In genomic region chr18:57677289-57678211, GRCh38 we compare ENCODE assay signal across 30 cellular contexts.
"Had no signal": no experiment of that assay in that cellular context is flagged by ENCODE, and none has a peak within 500 bp of the region (broad histone marks: within the 10 kb centered on the region; RNA-seq: fewer than 3 reads in every experiment).

No MANE protein-coding gene starts in this region.

- H3K9me3 Mint-ChIP-seq: central memory CD8-positive, alpha-beta T cell; effector memory CD8-positive, alpha-beta T cell; natural killer cell treated with Interleukin-12 subunit alpha and Interleukin-12 subunit beta and Interleukin-15 and Interleukin-18, amount 100 ng/mL, for 72 hours; stimulated activated memory B cell treated with anti-CD40 and anti-IgM and Interleukin-4, amounts not matched to agents 10 μg/mL and 1 μg/mL and 100 μg/mL, for 72 hours had no signal

- ATAC-seq: effector memory CD8-positive, alpha-beta T cell; esophagus mucosa; mucosa of descending colon; natural killer cell treated with Interleukin-12 subunit alpha and Interleukin-12 subunit beta and Interleukin-15 and Interleukin-18, amount 100 ng/mL, for 72 hours; stimulated activated memory B cell treated with anti-CD40 and anti-IgM and Interleukin-4, amounts not matched to agents 10 μg/mL and 1 μg/mL and 100 μg/mL, for 72 hours; stimulated activated naive CD8-positive, alpha-beta T cell treated with anti-CD3 and anti-CD28 coated beads, Interleukin-15, amount 100 ng/mL, for 72 hours had no signal

- H3K27me3 Mint-ChIP-seq: activated CD4-positive, alpha-beta memory T cell treated with anti-CD3 and anti-CD28 coated beads, Interleukin-2, amount 10 ng/mL, durations not matched to agents 7 days and 5 days; activated CD4-positive, alpha-beta T cell treated with anti-CD3 and anti-CD28 coated beads, Interleukin-2, amount 10 ng/mL, durations not matched to agents 7 days and 5 days; activated T-cell treated with anti-CD3 and anti-CD28 coated beads, Interleukin-2, amount 50 U/mL, for 24 hours; central memory CD8-positive, alpha-beta T cell; effector memory CD8-positive, alpha-beta T cell; natural killer cell treated with Interleukin-12 subunit alpha and Interleukin-12 subunit beta and Interleukin-15 and Interleukin-18, amount 100 ng/mL, for 72 hours; stimulated activated memory B cell treated with anti-CD40 and anti-IgM and Interleukin-4, amounts not matched to agents 10 μg/mL and 1 μg/mL and 100 μg/mL, for 72 hours; stimulated activated naive CD8-positive, alpha-beta T cell treated with anti-CD3 and anti-CD28 coated beads, Interleukin-15, amount 100 ng/mL, for 72 hours had no signal

- DNase-seq: activated CD4-positive, alpha-beta memory T cell treated with anti-CD3 and anti-CD28 coated beads, Interleukin-2, amount 10 ng/mL, durations not matched to agents 7 days and 5 days; activated CD4-positive, alpha-beta T cell treated with anti-CD3 and anti-CD28 coated beads, Interleukin-2, amount 10 ng/mL, durations not matched to agents 7 days and 5 days; activated CD4-positive, CD25-positive, alpha-beta regulatory T cell treated with anti-CD3 and anti-CD28 coated beads, Interleukin-2, amount 50 U/mL, for 72 hours; activated CD8-positive, alpha-beta memory T cell treated with anti-CD3 and anti-CD28 coated beads, Interleukin-2, amount 50 U/mL, for 48 hours; activated gamma-delta T cell; activated naive CD4-positive, alpha-beta T cell treated with anti-CD3 and anti-CD28 coated beads, Interleukin-2, amount 50 U/mL, for 16 hours; activated T-cell treated with anti-CD3 and anti-CD28 coated beads, Interleukin-2, amount 50 U/mL, for 24 hours; amniotic stem cell; dorsolateral prefrontal cortex; effector memory CD8-positive, alpha-beta T cell; foreskin fibroblast; heart left ventricle; hypothalamus; immature natural killer cell; kidney; mucosa of descending colon; stimulated activated CD4-positive, alpha-beta T cell treated with anti-CD3 and anti-CD28 coated beads, Interleukin-1b, Interleukin-23, amount 100 ng/mL, for 48 hours; stimulated activated CD4-positive, alpha-beta T cell treated with anti-CD3 and anti-CD28 coated beads, Interleukin-4, amount 100 ng/mL, for 4 hours; stimulated activated CD8-positive, alpha-beta memory T cell treated with anti-CD3 and anti-CD28 coated beads, Interleukin-4, amount 100 ng/mL, for 48 hours; stimulated activated naive CD8-positive, alpha-beta T cell treated with anti-CD3 and anti-CD28 coated beads, Interleukin-15, amount 100 ng/mL, for 72 hours; T-helper 2 cell had no signal

- H3K4me3 ChIP-seq: dorsolateral prefrontal cortex, heart left ventricle, lung, mucosa of descending colon, right atrium auricular region, smooth muscle cell, tibial nerve had no signal

- H3K27ac ChIP-seq: dorsolateral prefrontal cortex, parathyroid adenoma, right atrium auricular region, tibial nerve had no signal

- H3K4me1 ChIP-seq: parathyroid adenoma, right atrium auricular region, tibial nerve had no signal

- H3K4me1 Mint-ChIP-seq: activated CD4-positive, alpha-beta memory T cell treated with anti-CD3 and anti-CD28 coated beads, Interleukin-2, amount 10 ng/mL, durations not matched to agents 7 days and 5 days had no signal

- H3K27ac Mint-ChIP-seq: activated CD4-positive, alpha-beta memory T cell treated with anti-CD3 and anti-CD28 coated beads, Interleukin-2, amount 10 ng/mL, durations not matched to agents 7 days and 5 days; activated CD4-positive, alpha-beta T cell treated with anti-CD3 and anti-CD28 coated beads, Interleukin-2, amount 10 ng/mL, durations not matched to agents 7 days and 5 days; activated T-cell treated with anti-CD3 and anti-CD28 coated beads, Interleukin-2, amount 50 U/mL, for 24 hours; effector memory CD8-positive, alpha-beta T cell; natural killer cell treated with Interleukin-12 subunit alpha and Interleukin-12 subunit beta and Interleukin-15 and Interleukin-18, amount 100 ng/mL, for 72 hours; stimulated activated memory B cell treated with anti-CD40 and anti-IgM and Interleukin-4, amounts not matched to agents 10 μg/mL and 1 μg/mL and 100 μg/mL, for 72 hours; stimulated activated naive CD8-positive, alpha-beta T cell treated with anti-CD3 and anti-CD28 coated beads, Interleukin-15, amount 100 ng/mL, for 72 hours had no signal

- H3K36me3 Mint-ChIP-seq: natural killer cell treated with Interleukin-12 subunit alpha and Interleukin-12 subunit beta and Interleukin-15 and Interleukin-18, amount 100 ng/mL, for 72 hours had no signal

- H3K27me3 ChIP-seq: dorsolateral prefrontal cortex, heart left ventricle, right atrium auricular region, tibial nerve had no signal

- H3K4me3 Mint-ChIP-seq: activated CD4-positive, alpha-beta memory T cell treated with anti-CD3 and anti-CD28 coated beads, Interleukin-2, amount 10 ng/mL, durations not matched to agents 7 days and 5 days; activated CD4-positive, alpha-beta T cell treated with anti-CD3 and anti-CD28 coated beads, Interleukin-2, amount 10 ng/mL, durations not matched to agents 7 days and 5 days; activated T-cell treated with anti-CD3 and anti-CD28 coated beads, Interleukin-2, amount 50 U/mL, for 24 hours; central memory CD8-positive, alpha-beta T cell; effector memory CD8-positive, alpha-beta T cell; immature natural killer cell; natural killer cell treated with Interleukin-12 subunit alpha and Interleukin-12 subunit beta and Interleukin-15 and Interleukin-18, amount 100 ng/mL, for 72 hours; stimulated activated memory B cell treated with anti-CD40 and anti-IgM and Interleukin-4, amounts not matched to agents 10 μg/mL and 1 μg/mL and 100 μg/mL, for 72 hours; stimulated activated naive CD8-positive, alpha-beta T cell treated with anti-CD3 and anti-CD28 coated beads, Interleukin-15, amount 100 ng/mL, for 72 hours had no signal
